8 cellular contexts compared by ENCODE assay signal in the genomic region with DNA sequence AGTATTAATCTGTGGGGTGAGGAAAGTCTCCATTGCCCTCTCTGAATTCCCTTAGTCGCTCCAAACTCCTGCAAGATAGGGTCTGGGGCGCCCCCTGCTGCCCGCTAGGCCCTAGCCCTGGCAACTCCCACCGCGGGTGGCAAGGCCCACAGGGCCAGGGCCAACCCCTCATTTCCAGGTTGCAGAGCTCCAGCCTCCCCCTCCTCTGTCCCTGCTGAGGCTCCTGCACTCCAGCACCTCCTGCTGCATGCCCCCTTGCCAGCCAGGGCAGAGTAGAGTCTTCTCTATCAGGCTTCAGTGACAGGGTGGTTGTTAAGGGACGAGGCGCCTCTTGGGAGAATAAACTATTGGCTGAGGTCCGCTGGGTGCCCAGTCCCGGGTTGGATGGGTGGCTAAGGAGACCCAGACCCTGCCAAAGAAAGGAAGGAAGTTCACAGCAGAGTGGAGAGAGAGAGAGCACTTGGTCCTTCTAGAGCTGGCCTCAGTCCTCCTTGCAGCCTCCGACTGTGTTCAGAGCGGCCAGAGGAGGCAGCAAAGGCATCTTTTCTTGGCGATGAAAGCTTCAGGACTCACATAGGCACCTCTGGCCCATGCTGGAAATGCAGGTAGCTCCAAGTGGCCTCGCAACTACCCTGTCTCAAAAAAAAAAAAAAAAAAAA. TPM values are rescaled to one million over a fixed set of nuclear protein-coding genes. Genes with fewer than 3 reads are reported as not detected.
DNase-seq lines count a peak whose midpoint lies in the region; ATAC-seq and TF ChIP-seq lines count a peak whose summit lies in the region.

No MANE protein-coding gene starts in this region.

- peak overlapping the region; percentile 33 to 90 (median 62) for H3K4me3 Mint-ChIP-seq in IgD-negative memory B cell

- H3K27ac ChIP-seq in osteoblast (ENCODE audit: low read depth, low read length) (no peak overlapping the region), suprapubic skin (no peak overlapping the region)

- TF ChIP-seq POLR2A in suprapubic skin (IDR thresholded peaks at IDR 0.05), result no peak

- H3K27me3 Mint-ChIP-seq in IgD-negative memory B cell, result peaks cover 3% of the 10 kb centered on the region

- H3K27me3 ChIP-seq in osteoblast (ENCODE audit: insufficient read depth, low read length), result no peaks in the 10 kb centered on the region
- no peaks in the 10 kb centered on the region for H3K27me3 ChIP-seq in suprapubic skin

- H3K4me1 Mint-ChIP-seq in IgD-negative memory B cell, result peaks cover 8 to 18% (median 13%) of the 10 kb centered on the region in 3 donors

- H3K36me3 ChIP-seq in osteoblast (ENCODE audit: insufficient read depth, low read length) (no peaks in the 10 kb centered on the region), suprapubic skin (no peaks in the 10 kb centered on the region)

- peaks cover 3% of the 10 kb centered on the region for H4K20me1 ChIP-seq in osteoblast (ENCODE audit: insufficient read depth, low read length)

- peak overlapping the region; percentile 88 for H2AFZ ChIP-seq in osteoblast (ENCODE audit: low read length)

- no peaks in the 10 kb centered on the region for H3K9me3 Mint-ChIP-seq in IgD-negative memory B cell

- H3K4me1 ChIP-seq in osteoblast (ENCODE audit: insufficient read depth, low read length) (peaks cover 3% of the 10 kb centered on the region), suprapubic skin (peaks cover 6% of the 10 kb centered on the region)

- TF ChIP-seq CTCF in osteoblast (IDR thresholded peaks at IDR 0.05; ENCODE audit: extremely low read depth, low read depth, low read length), result peak; percentile 87
- peak; percentile 69 to 70 for TF ChIP-seq CTCF in suprapubic skin (IDR thresholded peaks at IDR 0.05)

- H3K27ac Mint-ChIP-seq in IgD-negative memory B cell, result peak overlapping the region in 2 of 3 donors; percentile 6 to 78

- no peaks in the 10 kb centered on the region for H3K36me3 Mint-ChIP-seq in IgD-negative memory B cell

- H3K9me3 ChIP-seq in osteoblast (ENCODE audit: low read depth, low read length) (no peaks in the 10 kb centered on the region), suprapubic skin (no peaks in the 10 kb centered on the region)

- H3K4me2 ChIP-seq in osteoblast (ENCODE audit: insufficient read depth, low read length), result peak overlapping the region; percentile 75

- no peak for TF ChIP-seq EP300 in suprapubic skin (IDR thresholded peaks at IDR 0.05)

- WGBS in suprapubic skin, result 25% methylated on average over 9 of the region's 13 CpGs

- H3K79me2 ChIP-seq in osteoblast (ENCODE audit: insufficient read depth, low read length), result no peaks in the 10 kb centered on the region

- DNase-seq in D341Med (ENCODE audit: low spot score), result peak; percentile 89
- peak; percentile 79 for DNase-seq in SIG-M5 treated with dmso at 0.1 percent for 504 hours (lab: John Stamatoyannopoulos, UW; ENCODE audit: unreplicated experiment)
- peak; percentile 94 for DNase-seq in activated effector memory CD4-positive, alpha-beta T cell treated with anti-CD3 and anti-CD28 coated beads, Interleukin-2, amount 50 U/mL, for 16 hours
- DNase-seq in germinal center (ENCODE audit: low spot score), result peak; percentile 83
- peak; percentile 95 for DNase-seq in osteoblast (ENCODE audit: insufficient read length, low spot score, missing footprints)
- DNase-seq in suprapubic skin (ENCODE audit: low spot score in 2 of 2), result peak; percentile 88 to 91

- H3K4me3 ChIP-seq in osteoblast (ENCODE audit: insufficient read depth, low read length) (peak overlapping the region; percentile 44), suprapubic skin (no peak overlapping the region)

- ATAC-seq in GM21390 (IDR thresholded peaks at IDR 0.05; ENCODE audit: unreplicated experiment), result peak; percentile 86

RNA-seq across cellular contexts. Expression of a gene that starts 45.6 kb away (rescaled TPM):
- 29.0 TPM for polyA plus RNA-seq in IgD-negative memory B cell
- total RNA-seq in osteoblast (46.0 and 46.3 TPM in 2 replicates), suprapubic skin (10 to 100 TPM; 30.7 to 41.9 (median 34.9) TPM)
